8 cellular contexts compared by ENCODE assay signal in genomic region chrX:41180194-41180902, GRCh38.
A peak's percentile ranks its signal among the peaks of the same experiment; 100 is the strongest.
DNase-seq lines count a peak whose midpoint lies in the region; ATAC-seq lines count a peak whose summit lies in the region.

No MANE protein-coding gene starts in this region.

- ATAC-seq in GM21447 (IDR thresholded peaks at IDR 0.05; ENCODE audit: unreplicated experiment) (peak; percentile 50), GM21717 (IDR thresholded peaks at IDR 0.05; ENCODE audit: unreplicated experiment) (no peak)

- peak; percentile 62 for DNase-seq in EH (ENCODE audit: low read depth)
- DNase-seq in LoVo (ENCODE audit: low spot score), result peak; percentile 51
- DNase-seq in SW480 (ENCODE audit: low spot score), result peak; percentile 31
- peak in 34 of 58 donors; percentile 0 to 40 (median 4) for DNase-seq in anterior cingulate cortex (lab: John Stamatoyannopoulos, UW)
- DNase-seq in iPS DF 4.7 (ENCODE audit: extremely low read depth, low spot score), result peak; percentile 9
- DNase-seq in stimulated activated CD4-positive, alpha-beta T cell treated with anti-CD3 and anti-CD28 coated beads, Interleukin-15, amount 100 ng/mL, for 24 hours, result peak; percentile 55

Comparison
In these comparisons a context has a peak if more than half of its experiments do, and no peak if none do; other contexts are left out.
1. DNase-seq: peak in every context shown above with its lines; median percentile 62 in EH; 55 in stimulated activated CD4-positive, alpha-beta T cell treated with anti-CD3 and anti-CD28 coated beads, Interleukin-15, amount 100 ng/mL, for 24 hours; 51 in LoVo; 31 in SW480; 9 in iPS DF 4.7; 4 in anterior cingulate cortex.